In genomic region chr3:192620300-192620699, GRCh38 we compare ENCODE assay signal across 18 cellular contexts.
DNase-seq lines count a peak whose midpoint lies in the region; ATAC-seq and TF ChIP-seq lines count a peak whose summit lies in the region.
"Had no signal": no experiment of that assay in that cellular context is flagged by ENCODE, and none has a peak within 500 bp of the region (broad histone marks: within the 10 kb centered on the region; RNA-seq: fewer than 3 reads in every experiment).

No MANE protein-coding gene starts in this region.

- H3K27me3 ChIP-seq in GM23338 (ENCODE audit: insufficient read depth) = no peaks in the 10 kb centered on the region
- H3K27me3 ChIP-seq: BE2C, BLaER1 had no signal

- ATAC-seq in GM23338 = no peak
- no peak for ATAC-seq in GM18505 (IDR thresholded peaks at IDR 0.05; ENCODE audit: unreplicated experiment)
- ATAC-seq in GM21360 (IDR thresholded peaks at IDR 0.05; ENCODE audit: unreplicated experiment) = no peak
- ATAC-seq: GM12878 had no signal

- no TSS peak for BruUV-seq in Calu3 (replicated peaks; lab: Mats Ljungman, UMichigan)

- peaks cover 4% of the 10 kb centered on the region for H3K9me2 ChIP-seq in GM23338 (ENCODE audit: insufficient read depth)

- H3K27ac ChIP-seq in GM23338 (ENCODE audit: low read depth) = no peak overlapping the region
- H3K27ac ChIP-seq: BLaER1 had no signal

- TF ChIP-seq POLR2A in GM18505 (IDR thresholded peaks at IDR 0.05; ENCODE audit: borderline replicate concordance, extremely low read depth, insufficient read depth, insufficient read length) = no peak

- H3K4me1 ChIP-seq in GM23338 (ENCODE audit: insufficient read depth) = no peaks in the 10 kb centered on the region
- H3K4me1 ChIP-seq: BE2C, BLaER1 had no signal

- H3K36me3 ChIP-seq in GM23338 (ENCODE audit: insufficient read depth) = no peaks in the 10 kb centered on the region
- H3K36me3 ChIP-seq: BE2C, BLaER1 had no signal

- no peak overlapping the region for H3K4me2 ChIP-seq in GM23338
- H3K4me2 ChIP-seq: BLaER1 had no signal

- H3K79me2 ChIP-seq in GM23338 (replicated peaks; ENCODE audit: insufficient read depth) = no peaks in the 10 kb centered on the region

- H3K4me3 ChIP-seq in GM23338 = no peak overlapping the region
- H3K4me3 ChIP-seq: BLaER1, GM12878 had no signal

- DNase-seq in G401 (ENCODE audit: low spot score) (peak; percentile 60), GM23338 (ENCODE audit: low spot score) (no peak), cerebellar cortex (ENCODE audit: low spot score) (peak; percentile 49), Calu3 (no peak)
- DNase-seq: 8988T; ACHN; BE2C; CD4-positive, alpha-beta memory T cell; CD4-positive, CD25-positive, alpha-beta regulatory T cell; CD8-positive, alpha-beta memory T cell; COR-L47; DMS79 treated with DMSO at 0.1 percent for 48 hours; GDM1 had no signal

- H2AFZ ChIP-seq in GM23338 = no peak overlapping the region

- TF ChIP-seq CTCF in GM23338 (conservative IDR thresholded peaks at IDR 0.05; ENCODE audit: low read depth in 2 of 2) = no peak
- no peak for TF ChIP-seq CTCF in Calu3 (IDR thresholded peaks at IDR 0.05; ENCODE audit: unreplicated experiment)

- peaks cover 7% of the 10 kb centered on the region; the same call in 2 of the 3 replicates for H3K4me1 Mint-ChIP-seq in GM23338
- no peaks in the 10 kb centered on the region for H3K4me1 Mint-ChIP-seq in Calu3 (ENCODE audit: low read depth, unreplicated experiment)
- H3K4me1 Mint-ChIP-seq: CD14-positive monocyte; CD4-positive, alpha-beta memory T cell; CD4-positive, CD25-positive, alpha-beta regulatory T cell; CD8-positive, alpha-beta memory T cell had no signal

- CTCF ChIA-PET in Calu3 (lab: Charles Lee) = interaction anchor here (0.6 to 1.0 kb wide), 2 partner anchors 24 to 195 kb away, joined by 3 to 4 read pairs; no protein-coding TSS in a partner anchor

- H3K27me3 Mint-ChIP-seq in GM23338 (ENCODE audit: insufficient read depth, low read depth, poor library complexity) = no peaks in the 10 kb centered on the region
- no peaks in the 10 kb centered on the region for H3K27me3 Mint-ChIP-seq in Calu3 (ENCODE audit: unreplicated experiment)
- H3K27me3 Mint-ChIP-seq: CD4-positive, alpha-beta memory T cell; CD8-positive, alpha-beta memory T cell had no signal

- intact Hi-C loops in Calu3 (cut with micrococcal nuclease; ENCODE audit: unreplicated experiment) = no loop called here

- peak overlapping the region; percentile 80; the same call in 1 of the 2 replicates for H3K27ac Mint-ChIP-seq in GM23338
- no peak overlapping the region for H3K27ac Mint-ChIP-seq in Calu3 (ENCODE audit: unreplicated experiment)
- H3K27ac Mint-ChIP-seq: CD14-positive monocyte; CD4-positive, alpha-beta memory T cell; CD4-positive, CD25-positive, alpha-beta regulatory T cell; CD8-positive, alpha-beta memory T cell had no signal

- H3F3A ChIP-seq in GM23338 (replicated peaks; ENCODE audit: low read depth) = no peaks in the 10 kb centered on the region

- no peaks in the 10 kb centered on the region for H4K20me1 ChIP-seq in GM23338 (replicated peaks; ENCODE audit: insufficient read depth)
- H4K20me1 ChIP-seq: BLaER1 had no signal

- H3K4me3 Mint-ChIP-seq in GM23338 (no peak overlapping the region), Calu3 (ENCODE audit: low read depth, unreplicated experiment) (no peak overlapping the region)
- H3K4me3 Mint-ChIP-seq: CD14-positive monocyte; CD4-positive, alpha-beta memory T cell; CD4-positive, CD25-positive, alpha-beta regulatory T cell; CD8-positive, alpha-beta memory T cell had no signal

- H3K36me3 Mint-ChIP-seq in GM23338 (ENCODE audit: low read depth) = no peaks in the 10 kb centered on the region
- H3K36me3 Mint-ChIP-seq in Calu3 (ENCODE audit: insufficient read depth, unreplicated experiment) = no peaks in the 10 kb centered on the region
- H3K36me3 Mint-ChIP-seq: CD14-positive monocyte; CD4-positive, alpha-beta memory T cell; CD4-positive, CD25-positive, alpha-beta regulatory T cell; CD8-positive, alpha-beta memory T cell had no signal

- H3K9me3 Mint-ChIP-seq in GM23338 = no peaks in the 10 kb centered on the region
- H3K9me3 Mint-ChIP-seq in Calu3 (ENCODE audit: low read depth, unreplicated experiment) = no peaks in the 10 kb centered on the region

- in situ Hi-C loops in G401 (cut with HindIII; ENCODE audit: low sequenced_read_pairs) = no loop called here

TF ChIP-seq in GM23338, 12 proteins besides CTCF, POLR2A, EP300 and RAD21:
- TF ChIP-seq STAT1 (IDR thresholded peaks at IDR 0.05; ENCODE audit: unreplicated experiment) (no peak), ZNF462 (CRISPR knock-in tag; IDR thresholded peaks at IDR 0.05) (no peak), ZNF114 (CRISPR knock-in tag; IDR thresholded peaks at IDR 0.05) (no peak), NANOG (IDR thresholded peaks at IDR 0.05; ENCODE audit: borderline replicate concordance) (no peak), CREB1 (CRISPR knock-in tag; IDR thresholded peaks at IDR 0.05; ENCODE audit: low read depth) (no peak), JUNB (IDR thresholded peaks at IDR 0.05; ENCODE audit: unreplicated experiment) (no peak), EZH2phosphoT487 (IDR thresholded peaks at IDR 0.05; ENCODE audit: unreplicated experiment) (no peak)
- TF ChIP-seq, protein P1, sequence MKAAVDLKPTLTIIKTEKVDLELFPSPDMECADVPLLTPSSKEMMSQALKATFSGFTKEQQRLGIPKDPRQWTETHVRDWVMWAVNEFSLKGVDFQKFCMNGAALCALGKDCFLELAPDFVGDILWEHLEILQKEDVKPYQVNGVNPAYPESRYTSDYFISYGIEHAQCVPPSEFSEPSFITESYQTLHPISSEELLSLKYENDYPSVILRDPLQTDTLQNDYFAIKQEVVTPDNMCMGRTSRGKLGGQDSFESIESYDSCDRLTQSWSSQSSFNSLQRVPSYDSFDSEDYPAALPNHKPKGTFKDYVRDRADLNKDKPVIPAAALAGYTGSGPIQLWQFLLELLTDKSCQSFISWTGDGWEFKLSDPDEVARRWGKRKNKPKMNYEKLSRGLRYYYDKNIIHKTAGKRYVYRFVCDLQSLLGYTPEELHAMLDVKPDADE (IDR thresholded peaks at IDR 0.05) = no peak

Comparison
In these comparisons a context has a peak if more than half of its experiments do, and no peak if none do; other contexts are left out.
1. DNase-seq: peak in G401 (single experiment) and cerebellar cortex (single experiment); none in GM23338 (single experiment) and Calu3 (single experiment).